ENCODE assay signal across 28 cellular contexts in genomic region chr3:66729685-66730393, GRCh38.
"Had no signal": no experiment of that assay in that cellular context is flagged by ENCODE, and none has a peak within 500 bp of the region (broad histone marks: within the 10 kb centered on the region; RNA-seq: fewer than 3 reads in every experiment).

No MANE protein-coding gene starts in this region.

- H3K4me1 Mint-ChIP-seq: activated CD4-positive, alpha-beta T cell treated with anti-CD3 and anti-CD28 coated beads, Interleukin-2, amount 10 ng/mL, durations not matched to agents 24 days and 14 days; activated naive CD4-positive, alpha-beta T cell treated with anti-CD3 and anti-CD28 coated beads, Interleukin-2, amount 10 ng/mL, durations not matched to agents 7 days and 5 days; activated naive CD8-positive, alpha-beta T cell treated with anti-CD3 and anti-CD28 coated beads, Interleukin-2, amount 10 ng/mL, durations not matched to agents 7 days and 5 days; stimulated activated effector memory CD8-positive, alpha-beta T cell treated with anti-CD3 and anti-CD28 coated beads, Interleukin-12 subunit alpha, Interleukin-12 subunit beta, amount 100 ng/mL, for 72 hours had no signal

- H3K9me3 Mint-ChIP-seq: activated CD4-positive, alpha-beta memory T cell treated with anti-CD3 and anti-CD28 coated beads for 36 hours; activated CD4-positive, alpha-beta T cell treated with anti-CD3 and anti-CD28 coated beads, Interleukin-2, amount 10 ng/mL, durations not matched to agents 24 days and 14 days; activated naive CD4-positive, alpha-beta T cell treated with anti-CD3 and anti-CD28 coated beads, Interleukin-2, amount 10 ng/mL, durations not matched to agents 7 days and 5 days; activated naive CD8-positive, alpha-beta T cell treated with anti-CD3 and anti-CD28 coated beads, Interleukin-2, amount 10 ng/mL, durations not matched to agents 7 days and 5 days; activated T-cell treated with anti-CD3 and anti-CD28 coated beads, Interleukin-2, amount 50 U/mL, for 24 hours; effector memory CD8-positive, alpha-beta T cell; natural killer cell treated with Interleukin-12 subunit alpha and Interleukin-12 subunit beta and Interleukin-15 and Interleukin-18, amount 100 ng/mL, for 72 hours; stimulated activated effector memory CD8-positive, alpha-beta T cell treated with anti-CD3 and anti-CD28 coated beads, Interleukin-12 subunit alpha, Interleukin-12 subunit beta, amount 100 ng/mL, for 72 hours; T-helper 1 cell treated with Interleukin-12 subunit alpha and Interleukin-12 subunit beta and Interleukin-4 antibody, amounts not matched to agents 30 μg/mL and 1 μg/mL, for 36 hours had no signal

- H3K36me3 ChIP-seq: ascending aorta, brain microvascular endothelial cell, gastroesophageal sphincter had no signal

- H3K9me3 ChIP-seq: ascending aorta, gastroesophageal sphincter had no signal

- H3K27me3 Mint-ChIP-seq: activated naive CD4-positive, alpha-beta T cell treated with anti-CD3 and anti-CD28 coated beads, Interleukin-2, amount 10 ng/mL, durations not matched to agents 7 days and 5 days had no signal

- H3K4me3 ChIP-seq: ascending aorta, gastroesophageal sphincter, skin epidermis had no signal

- ATAC-seq: effector memory CD8-positive, alpha-beta T cell; gastroesophageal sphincter; left cardiac atrium; natural killer cell treated with Interleukin-12 subunit alpha and Interleukin-12 subunit beta and Interleukin-15 and Interleukin-18, amount 100 ng/mL, for 72 hours; sciatic nerve; stimulated activated effector memory CD8-positive, alpha-beta T cell treated with anti-CD3 and anti-CD28 coated beads, Interleukin-12 subunit alpha, Interleukin-12 subunit beta, amount 100 ng/mL, for 72 hours had no signal

- H3K27me3 ChIP-seq: ascending aorta, brain microvascular endothelial cell, gastroesophageal sphincter had no signal

- H3K27ac Mint-ChIP-seq: activated CD4-positive, alpha-beta memory T cell treated with anti-CD3 and anti-CD28 coated beads for 36 hours; activated CD4-positive, alpha-beta T cell treated with anti-CD3 and anti-CD28 coated beads, Interleukin-2, amount 10 ng/mL, durations not matched to agents 24 days and 14 days; activated naive CD4-positive, alpha-beta T cell treated with anti-CD3 and anti-CD28 coated beads, Interleukin-2, amount 10 ng/mL, durations not matched to agents 7 days and 5 days; activated naive CD8-positive, alpha-beta T cell treated with anti-CD3 and anti-CD28 coated beads, Interleukin-2, amount 10 ng/mL, durations not matched to agents 7 days and 5 days; activated T-cell treated with anti-CD3 and anti-CD28 coated beads, Interleukin-2, amount 50 U/mL, for 24 hours; natural killer cell treated with Interleukin-12 subunit alpha and Interleukin-12 subunit beta and Interleukin-15 and Interleukin-18, amount 100 ng/mL, for 72 hours; stimulated activated effector memory CD8-positive, alpha-beta T cell treated with anti-CD3 and anti-CD28 coated beads, Interleukin-12 subunit alpha, Interleukin-12 subunit beta, amount 100 ng/mL, for 72 hours; stimulated activated naive CD8-positive, alpha-beta T cell treated with anti-CD3 and anti-CD28 coated beads, Interleukin-15, Interleukin-2, amounts not matched to agents 100 ng/mL and 50 ng/mL, for 24 hours; T-helper 1 cell treated with Interleukin-12 subunit alpha and Interleukin-12 subunit beta and Interleukin-4 antibody, amounts not matched to agents 30 μg/mL and 1 μg/mL, for 36 hours had no signal

- H3K4me3 Mint-ChIP-seq: activated CD4-positive, alpha-beta memory T cell treated with anti-CD3 and anti-CD28 coated beads for 36 hours; activated CD4-positive, alpha-beta T cell treated with anti-CD3 and anti-CD28 coated beads, Interleukin-2, amount 10 ng/mL, durations not matched to agents 24 days and 14 days; activated naive CD4-positive, alpha-beta T cell treated with anti-CD3 and anti-CD28 coated beads, Interleukin-2, amount 10 ng/mL, durations not matched to agents 7 days and 5 days; activated naive CD8-positive, alpha-beta T cell treated with anti-CD3 and anti-CD28 coated beads, Interleukin-2, amount 10 ng/mL, durations not matched to agents 7 days and 5 days; activated T-cell treated with anti-CD3 and anti-CD28 coated beads, Interleukin-2, amount 50 U/mL, for 24 hours; effector memory CD8-positive, alpha-beta T cell; natural killer cell treated with Interleukin-12 subunit alpha and Interleukin-12 subunit beta and Interleukin-15 and Interleukin-18, amount 100 ng/mL, for 72 hours; stimulated activated effector memory CD8-positive, alpha-beta T cell treated with anti-CD3 and anti-CD28 coated beads, Interleukin-12 subunit alpha, Interleukin-12 subunit beta, amount 100 ng/mL, for 72 hours; stimulated activated naive CD8-positive, alpha-beta T cell treated with anti-CD3 and anti-CD28 coated beads, Interleukin-15, Interleukin-2, amounts not matched to agents 100 ng/mL and 50 ng/mL, for 24 hours; T-helper 1 cell treated with Interleukin-12 subunit alpha and Interleukin-12 subunit beta and Interleukin-4 antibody, amounts not matched to agents 30 μg/mL and 1 μg/mL, for 36 hours had no signal

- H3K36me3 Mint-ChIP-seq: activated CD4-positive, alpha-beta memory T cell treated with anti-CD3 and anti-CD28 coated beads for 36 hours; activated naive CD4-positive, alpha-beta T cell treated with anti-CD3 and anti-CD28 coated beads, Interleukin-2, amount 10 ng/mL, durations not matched to agents 7 days and 5 days; activated naive CD8-positive, alpha-beta T cell treated with anti-CD3 and anti-CD28 coated beads, Interleukin-2, amount 10 ng/mL, durations not matched to agents 7 days and 5 days; natural killer cell treated with Interleukin-12 subunit alpha and Interleukin-12 subunit beta and Interleukin-15 and Interleukin-18, amount 100 ng/mL, for 72 hours; stimulated activated effector memory CD8-positive, alpha-beta T cell treated with anti-CD3 and anti-CD28 coated beads, Interleukin-12 subunit alpha, Interleukin-12 subunit beta, amount 100 ng/mL, for 72 hours had no signal

- DNase-seq: activated CD4-positive, alpha-beta memory T cell treated with anti-CD3 and anti-CD28 coated beads for 36 hours; activated CD4-positive, alpha-beta T cell treated with anti-CD3 and anti-CD28 coated beads, Interleukin-2, amount 10 ng/mL, durations not matched to agents 24 days and 14 days; activated CD4-positive, CD25-positive, alpha-beta regulatory T cell treated with anti-CD3 and anti-CD28 coated beads, Interleukin-2, amount 50 U/mL, for 72 hours; activated CD8-positive, alpha-beta memory T cell treated with anti-CD3 and anti-CD28 coated beads, Interleukin-2, amount 50 U/mL, for 4 hours; activated gamma-delta T cell; activated naive CD4-positive, alpha-beta T cell treated with anti-CD3 and anti-CD28 coated beads, Interleukin-2, amount 10 ng/mL, durations not matched to agents 7 days and 5 days; activated naive CD8-positive, alpha-beta T cell treated with anti-CD3 and anti-CD28 coated beads, Interleukin-2, amount 10 ng/mL, durations not matched to agents 7 days and 5 days; activated T-cell treated with anti-CD3 and anti-CD28 coated beads, Interleukin-2, amount 50 U/mL, for 24 hours; brain microvascular endothelial cell; caudate nucleus; cortex of kidney; effector memory CD8-positive, alpha-beta T cell; head of caudate nucleus; hippocampal formation; left cardiac atrium; mesendoderm; retina; stimulated activated CD4-positive, alpha-beta T cell treated with anti-CD3 and anti-CD28 coated beads, Interleukin-4, amount 100 ng/mL, for 24 hours; substantia nigra; T-helper 9 cell had no signal

- H3K4me1 ChIP-seq: ascending aorta, gastroesophageal sphincter had no signal

- H3K27ac ChIP-seq: ascending aorta, brain microvascular endothelial cell, skin epidermis had no signal
